1 cellular context compared by ENCODE assay signal in the genomic region with DNA sequence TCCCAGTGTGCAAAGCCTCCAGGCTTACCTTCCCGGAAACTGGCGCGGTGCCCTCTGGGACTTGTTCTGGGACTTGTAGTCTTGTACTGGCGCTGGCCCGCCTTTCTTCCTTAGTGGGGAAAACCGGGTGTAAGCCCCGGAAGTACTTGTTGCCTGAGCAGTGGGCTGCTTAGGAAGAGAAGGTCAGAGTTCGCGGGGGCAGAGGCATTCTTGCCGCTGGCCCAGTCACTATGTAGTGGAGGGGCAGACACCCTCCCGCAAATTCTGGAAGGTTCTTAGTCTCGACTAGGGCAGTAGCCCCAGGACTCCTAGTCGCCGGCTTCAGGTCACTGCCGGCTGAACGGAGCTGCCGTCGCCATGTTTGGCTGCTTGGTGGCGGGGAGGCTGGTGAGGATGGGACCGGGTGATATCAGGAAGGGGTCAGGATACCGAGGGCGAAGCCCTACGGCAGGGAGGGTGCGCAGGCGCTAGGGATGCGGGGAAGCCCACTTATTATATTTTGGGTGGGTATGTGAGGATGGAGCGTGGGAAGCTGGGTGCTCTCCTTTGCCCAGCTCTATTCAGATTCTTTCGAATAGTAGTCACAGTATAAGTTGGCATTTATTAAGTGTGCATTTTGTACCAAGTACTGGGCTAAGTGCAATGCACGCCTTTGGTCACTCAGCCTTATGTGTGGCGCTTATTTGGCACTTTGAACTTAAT.
TF ChIP-seq lines count a peak whose summit lies in the region.

TSS of gene HIKESHI (plus strand) at position 149 of the 702 bp plus-strand sequence. CDS start at position 358, 209 bp downstream.

TF ChIP-seq in HepG2, 621 proteins besides CTCF, POLR2A, EP300 and RAD21 (continued from another document and continues in another):
- TF ChIP-seq, protein P1, sequence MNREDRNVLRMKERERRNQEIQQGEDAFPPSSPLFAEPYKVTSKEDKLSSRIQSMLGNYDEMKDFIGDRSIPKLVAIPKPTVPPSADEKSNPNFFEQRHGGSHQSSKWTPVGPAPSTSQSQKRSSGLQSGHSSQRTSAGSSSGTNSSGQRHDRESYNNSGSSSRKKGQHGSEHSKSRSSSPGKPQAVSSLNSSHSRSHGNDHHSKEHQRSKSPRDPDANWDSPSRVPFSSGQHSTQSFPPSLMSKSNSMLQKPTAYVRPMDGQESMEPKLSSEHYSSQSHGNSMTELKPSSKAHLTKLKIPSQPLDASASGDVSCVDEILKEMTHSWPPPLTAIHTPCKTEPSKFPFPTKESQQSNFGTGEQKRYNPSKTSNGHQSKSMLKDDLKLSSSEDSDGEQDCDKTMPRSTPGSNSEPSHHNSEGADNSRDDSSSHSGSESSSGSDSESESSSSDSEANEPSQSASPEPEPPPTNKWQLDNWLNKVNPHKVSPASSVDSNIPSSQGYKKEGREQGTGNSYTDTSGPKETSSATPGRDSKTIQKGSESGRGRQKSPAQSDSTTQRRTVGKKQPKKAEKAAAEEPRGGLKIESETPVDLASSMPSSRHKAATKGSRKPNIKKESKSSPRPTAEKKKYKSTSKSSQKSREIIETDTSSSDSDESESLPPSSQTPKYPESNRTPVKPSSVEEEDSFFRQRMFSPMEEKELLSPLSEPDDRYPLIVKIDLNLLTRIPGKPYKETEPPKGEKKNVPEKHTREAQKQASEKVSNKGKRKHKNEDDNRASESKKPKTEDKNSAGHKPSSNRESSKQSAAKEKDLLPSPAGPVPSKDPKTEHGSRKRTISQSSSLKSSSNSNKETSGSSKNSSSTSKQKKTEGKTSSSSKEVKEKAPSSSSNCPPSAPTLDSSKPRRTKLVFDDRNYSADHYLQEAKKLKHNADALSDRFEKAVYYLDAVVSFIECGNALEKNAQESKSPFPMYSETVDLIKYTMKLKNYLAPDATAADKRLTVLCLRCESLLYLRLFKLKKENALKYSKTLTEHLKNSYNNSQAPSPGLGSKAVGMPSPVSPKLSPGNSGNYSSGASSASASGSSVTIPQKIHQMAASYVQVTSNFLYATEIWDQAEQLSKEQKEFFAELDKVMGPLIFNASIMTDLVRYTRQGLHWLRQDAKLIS (CRISPR knock-in tag; IDR thresholded peaks at IDR 0.05), result no peak
- no peak for TF ChIP-seq DNMT1 (CRISPR knock-in tag; IDR thresholded peaks at IDR 0.05)
- TF ChIP-seq HNF4A (CRISPR knock-in tag; IDR thresholded peaks at IDR 0.05), result peak; percentile 44; the same call in 1 of the 2 replicates
- TF ChIP-seq ZC3H13 (CRISPR knock-in tag; IDR thresholded peaks at IDR 0.05), result no peak
- peak; percentile 92 for TF ChIP-seq SAP130 (CRISPR knock-in tag; IDR thresholded peaks at IDR 0.05; ENCODE audit: low read depth)
- TF ChIP-seq HDAC2 (CRISPR knock-in tag; IDR thresholded peaks at IDR 0.05), result peak; percentile 78
- no peak for TF ChIP-seq ZNF660 (CRISPR knock-in tag; IDR thresholded peaks at IDR 0.05; ENCODE audit: borderline replicate concordance, low read depth)
- TF ChIP-seq ZNF432 (CRISPR knock-in tag; IDR thresholded peaks at IDR 0.05; ENCODE audit: borderline replicate concordance), result no peak
- TF ChIP-seq MLX (CRISPR knock-in tag; IDR thresholded peaks at IDR 0.05), result 0 out of 2 replicates have a peak, but pooled peaks have one; percentile 40
- TF ChIP-seq SP1 (IDR thresholded peaks at IDR 0.05), result no peak
- peak; percentile 76; the same call in 1 of the 2 replicates for TF ChIP-seq SP1 (CRISPR knock-in tag; IDR thresholded peaks at IDR 0.05)
- TF ChIP-seq ZBTB21 (CRISPR knock-in tag; IDR thresholded peaks at IDR 0.05), result no peak
- TF ChIP-seq ZNF800 (CRISPR knock-in tag; IDR thresholded peaks at IDR 0.05), result peak; percentile 57; the same call in 1 of the 2 replicates
- no peak for TF ChIP-seq STAT5B (CRISPR knock-in tag; IDR thresholded peaks at IDR 0.05)
- TF ChIP-seq, protein P2, sequence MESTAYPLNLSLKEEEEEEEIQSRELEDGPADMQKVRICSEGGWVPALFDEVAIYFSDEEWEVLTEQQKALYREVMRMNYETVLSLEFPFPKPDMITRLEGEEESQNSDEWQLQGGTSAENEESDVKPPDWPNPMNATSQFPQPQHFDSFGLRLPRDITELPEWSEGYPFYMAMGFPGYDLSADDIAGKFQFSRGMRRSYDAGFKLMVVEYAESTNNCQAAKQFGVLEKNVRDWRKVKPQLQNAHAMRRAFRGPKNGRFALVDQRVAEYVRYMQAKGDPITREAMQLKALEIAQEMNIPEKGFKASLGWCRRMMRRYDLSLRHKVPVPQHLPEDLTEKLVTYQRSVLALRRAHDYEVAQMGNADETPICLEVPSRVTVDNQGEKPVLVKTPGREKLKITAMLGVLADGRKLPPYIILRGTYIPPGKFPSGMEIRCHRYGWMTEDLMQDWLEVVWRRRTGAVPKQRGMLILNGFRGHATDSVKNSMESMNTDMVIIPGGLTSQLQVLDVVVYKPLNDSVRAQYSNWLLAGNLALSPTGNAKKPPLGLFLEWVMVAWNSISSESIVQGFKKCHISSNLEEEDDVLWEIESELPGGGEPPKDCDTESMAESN (CRISPR knock-in tag; conservative IDR thresholded peaks at IDR 0.05), result peak; percentile 75; the same call in 1 of the 2 replicates
- 0 out of 2 replicates have a peak, but pooled peaks have one; percentile 57 for TF ChIP-seq ZNF343 (CRISPR knock-in tag; IDR thresholded peaks at IDR 0.05)
- peak; percentile 77; the same call in 1 of the 2 replicates for TF ChIP-seq ZIK1 (CRISPR knock-in tag; IDR thresholded peaks at IDR 0.05; ENCODE audit: borderline replicate concordance, low read depth)
- TF ChIP-seq, protein P3, sequence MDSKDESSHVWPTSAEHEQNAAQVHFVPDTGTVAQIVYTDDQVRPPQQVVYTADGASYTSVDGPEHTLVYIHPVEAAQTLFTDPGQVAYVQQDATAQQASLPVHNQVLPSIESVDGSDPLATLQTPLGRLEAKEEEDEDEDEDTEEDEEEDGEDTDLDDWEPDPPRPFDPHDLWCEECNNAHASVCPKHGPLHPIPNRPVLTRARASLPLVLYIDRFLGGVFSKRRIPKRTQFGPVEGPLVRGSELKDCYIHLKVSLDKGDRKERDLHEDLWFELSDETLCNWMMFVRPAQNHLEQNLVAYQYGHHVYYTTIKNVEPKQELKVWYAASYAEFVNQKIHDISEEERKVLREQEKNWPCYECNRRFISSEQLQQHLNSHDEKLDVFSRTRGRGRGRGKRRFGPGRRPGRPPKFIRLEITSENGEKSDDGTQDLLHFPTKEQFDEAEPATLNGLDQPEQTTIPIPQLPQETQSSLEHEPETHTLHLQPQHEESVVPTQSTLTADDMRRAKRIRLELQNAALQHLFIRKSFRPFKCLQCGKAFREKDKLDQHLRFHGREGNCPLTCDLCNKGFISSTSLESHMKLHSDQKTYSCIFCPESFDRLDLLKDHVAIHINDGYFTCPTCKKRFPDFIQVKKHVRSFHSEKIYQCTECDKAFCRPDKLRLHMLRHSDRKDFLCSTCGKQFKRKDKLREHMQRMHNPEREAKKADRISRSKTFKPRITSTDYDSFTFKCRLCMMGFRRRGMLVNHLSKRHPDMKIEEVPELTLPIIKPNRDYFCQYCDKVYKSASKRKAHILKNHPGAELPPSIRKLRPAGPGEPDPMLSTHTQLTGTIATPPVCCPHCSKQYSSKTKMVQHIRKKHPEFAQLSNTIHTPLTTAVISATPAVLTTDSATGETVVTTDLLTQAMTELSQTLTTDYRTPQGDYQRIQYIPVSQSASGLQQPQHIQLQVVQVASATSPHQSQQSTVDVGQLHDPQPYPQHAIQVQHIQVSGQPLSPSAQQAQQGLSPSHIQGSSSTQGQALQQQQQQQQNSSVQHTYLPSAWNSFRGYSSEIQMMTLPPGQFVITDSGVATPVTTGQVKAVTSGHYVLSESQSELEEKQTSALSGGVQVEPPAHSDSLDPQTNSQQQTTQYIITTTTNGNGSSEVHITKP (CRISPR knock-in tag; IDR thresholded peaks at IDR 0.05; ENCODE audit: low read depth), result peak; percentile 59
- TF ChIP-seq ZBTB34 (CRISPR knock-in tag; IDR thresholded peaks at IDR 0.05), result no peak; the same call in 1 of the 2 replicates
- TF ChIP-seq NFRKB (IDR thresholded peaks at IDR 0.05), result peak; percentile 58; the same call in 1 of the 2 replicates
- no peak for TF ChIP-seq ZNF180 (CRISPR knock-in tag; IDR thresholded peaks at IDR 0.05; ENCODE audit: borderline replicate concordance, low read depth)
- peak; percentile 61; the same call in 1 of the 2 replicates for TF ChIP-seq UBTF (CRISPR knock-in tag; IDR thresholded peaks at IDR 0.05)
